In the genomic region with DNA sequence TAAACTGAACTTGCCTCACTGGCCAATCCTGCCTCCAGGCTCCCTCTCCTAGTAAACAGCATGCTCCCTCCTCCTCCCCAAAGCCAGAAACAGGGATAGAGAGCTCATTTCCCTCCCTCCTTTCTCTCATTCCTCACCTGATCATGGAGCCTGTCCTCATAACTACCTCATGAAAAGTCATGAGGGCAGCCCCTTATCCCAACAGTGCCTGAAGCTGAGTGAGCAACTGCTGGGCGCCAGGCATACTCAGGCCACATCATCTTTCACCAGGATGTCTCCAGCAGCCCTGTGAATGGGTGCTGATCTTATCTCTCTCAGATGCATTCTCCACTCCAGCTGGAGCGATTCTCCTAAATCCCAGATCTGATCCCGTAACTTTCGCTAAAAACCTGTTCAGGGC, we compare ENCODE assay signal across 17 cellular contexts.
DNase-seq lines count a peak whose midpoint lies in the region; ATAC-seq and TF ChIP-seq lines count a peak whose summit lies in the region.
"Had no signal": no experiment of that assay in that cellular context is flagged by ENCODE, and none has a peak within 500 bp of the region (broad histone marks: within the 10 kb centered on the region; RNA-seq: fewer than 3 reads in every experiment).

No MANE protein-coding gene starts in this region.

- H3F3A ChIP-seq in neural progenitor cell (ENCODE audit: low read depth) = peaks cover 23% of the 10 kb centered on the region

- H3K27me3 ChIP-seq in neural progenitor cell (peaks cover 7% of the 10 kb centered on the region), tibial nerve (no peaks in the 10 kb centered on the region)
- H3K27me3 ChIP-seq: vagina had no signal

- no peaks in the 10 kb centered on the region for H3K36me3 Mint-ChIP-seq in neural progenitor cell
- H3K36me3 Mint-ChIP-seq: activated naive CD4-positive, alpha-beta T cell treated with anti-CD3 and anti-CD28 coated beads, Interleukin-2, amount 10 ng/mL, durations not matched to agents 7 days and 5 days had no signal

- ATAC-seq in GM21390 (IDR thresholded peaks at IDR 0.05; ENCODE audit: unreplicated experiment) (no peak), sciatic nerve (no peak)
- ATAC-seq: K562, left cardiac atrium, mucosa of descending colon had no signal

- no peak overlapping the region for H2AFZ ChIP-seq in neural progenitor cell (replicated peaks)
- H2AFZ ChIP-seq: parathyroid adenoma had no signal

- peaks cover 37% of the 10 kb centered on the region for H3K4me1 Mint-ChIP-seq in neural progenitor cell

- no peaks in the 10 kb centered on the region for H4K20me1 ChIP-seq in neural progenitor cell (ENCODE audit: low read depth)

- no peak overlapping the region for H3K9ac ChIP-seq in neural progenitor cell
- H3K9ac ChIP-seq: parathyroid adenoma had no signal

- intact Hi-C loops in sciatic nerve (cut with DNase I) = no loop called here

- H3K27me3 Mint-ChIP-seq in neural progenitor cell (ENCODE audit: insufficient read depth, low read depth) = peaks cover 12% of the 10 kb centered on the region

- H3K9me3 ChIP-seq in neural progenitor cell (ENCODE audit: low read depth) (no peaks in the 10 kb centered on the region), tibial nerve (peaks cover 0 to 4% (median 0%) of the 10 kb centered on the region in 4 donors)
- H3K9me3 ChIP-seq: mucosa of descending colon, vagina had no signal

- peak overlapping the region; percentile 12 for H3K4me3 Mint-ChIP-seq in neural progenitor cell
- H3K4me3 Mint-ChIP-seq: activated naive CD4-positive, alpha-beta T cell treated with anti-CD3 and anti-CD28 coated beads, Interleukin-2, amount 10 ng/mL, durations not matched to agents 7 days and 5 days had no signal

- DNase-seq in GM03348 (ENCODE audit: low spot score) (peak; percentile 30), SK-N-DZ (ENCODE audit: low spot score) (peak; percentile 70), fibroblast of pulmonary artery (ENCODE audit: low read depth) (peak; percentile 53), neural progenitor cell (ENCODE audit: low spot score) (no peak), sciatic nerve (ENCODE audit: low spot score) (no peak), tibial nerve (ENCODE audit: low spot score in 2 of 2) (no peak)
- no peak for DNase-seq in activated T-cell treated with anti-CD3 and anti-CD28 coated beads, Interleukin-2, amount 50 U/mL, for 48 hours
- DNase-seq: activated CD4-positive, alpha-beta T cell treated with anti-CD3 and anti-CD28 coated beads, Interleukin-2, amount 50 U/mL, for 1 hour; activated naive CD4-positive, alpha-beta T cell treated with anti-CD3 and anti-CD28 coated beads, Interleukin-2, amount 10 ng/mL, durations not matched to agents 7 days and 5 days; left cardiac atrium; mucosa of descending colon; NCI-H2081; NCI-H748 treated with DMSO at 0.1 percent for 48 hours had no signal

- H3K4me3 ChIP-seq in fibroblast of pulmonary artery (replicated peaks; ENCODE audit: low read depth, low read length) (no peak overlapping the region), neural progenitor cell (no peak overlapping the region), tibial nerve (no peak overlapping the region)
- H3K4me3 ChIP-seq: K562, mucosa of descending colon, vagina had no signal

- no peak overlapping the region for H3K27ac ChIP-seq in neural progenitor cell
- no peak overlapping the region for H3K27ac ChIP-seq in tibial nerve
- H3K27ac ChIP-seq: parathyroid adenoma, vagina had no signal

- TF ChIP-seq POLR2A in tibial nerve (IDR thresholded peaks at IDR 0.05) = no peak

- H3K79me2 ChIP-seq in neural progenitor cell (ENCODE audit: low read depth) = peaks cover 25% of the 10 kb centered on the region
- H3K79me2 ChIP-seq: parathyroid adenoma had no signal

- H3K27ac Mint-ChIP-seq in neural progenitor cell = no peak overlapping the region

- no peak for TF ChIP-seq EP300 in tibial nerve (IDR thresholded peaks at IDR 0.05)

- H3K4me2 ChIP-seq in neural progenitor cell = no peak overlapping the region

- H3K4me1 ChIP-seq in neural progenitor cell (peaks cover 19% of the 10 kb centered on the region), tibial nerve (peaks cover 0 to 43% (median 13%) of the 10 kb centered on the region in 4 donors)
- H3K4me1 ChIP-seq: parathyroid adenoma had no signal

- 97 to 98% methylated on average over 4 of the region's 4 CpGs for WGBS in tibial nerve, 2 donors

- H3K36me3 ChIP-seq in neural progenitor cell = no peaks in the 10 kb centered on the region
- H3K36me3 ChIP-seq in tibial nerve = no peaks in the 10 kb centered on the region
- H3K36me3 ChIP-seq: vagina had no signal

- no peaks in the 10 kb centered on the region for H3K9me3 Mint-ChIP-seq in neural progenitor cell
- H3K9me3 Mint-ChIP-seq: activated naive CD4-positive, alpha-beta T cell treated with anti-CD3 and anti-CD28 coated beads, Interleukin-2, amount 10 ng/mL, durations not matched to agents 7 days and 5 days had no signal

- TF ChIP-seq CTCF in fibroblast of pulmonary artery (IDR thresholded peaks at IDR 0.05; ENCODE audit: low read length, missing control alignments) (no peak), neural progenitor cell (IDR thresholded peaks at IDR 0.05) (no peak), tibial nerve (IDR thresholded peaks at IDR 0.05) (no peak)

Comparison
In these comparisons a context has a peak if more than half of its experiments do, and no peak if none do; other contexts are left out.
1. DNase-seq: peak in GM03348 (single experiment), SK-N-DZ (single experiment) and fibroblast of pulmonary artery (single experiment); none in neural progenitor cell (single experiment), sciatic nerve (single experiment), activated T-cell treated with anti-CD3 and anti-CD28 coated beads, Interleukin-2, amount 50 U/mL, for 48 hours (0 of 2) and tibial nerve (0 of 2).